ENCODE assay signal across 8 cellular contexts in genomic region chr3:156382458-156383346, GRCh38.
DNase-seq lines count a peak whose midpoint lies in the region; ATAC-seq, FAIRE-seq and TF ChIP-seq lines count a peak whose summit lies in the region.

No MANE protein-coding gene starts in this region.

- intact Hi-C loops in posterior vena cava (cut with DNase I): no loop called here

- H3K9me3 ChIP-seq in small intestine (ENCODE audit: control insufficient read depth, low read depth): no peaks in the 10 kb centered on the region

- H3K4me3 ChIP-seq in epithelial cell of proximal tubule (ENCODE audit: low read depth, low read length) (no peak overlapping the region), small intestine (ENCODE audit: low read depth in 1 of 2, low read length in 2 of 2) (no peak overlapping the region)

- WGBS in small intestine, 3 donors: 66 to 83% (median 67%) methylated on average over 9 of the region's 9 CpGs

- no peaks in the 10 kb centered on the region for H3K36me3 ChIP-seq in small intestine (ENCODE audit: control insufficient read depth in 2 of 2, insufficient read depth in 2 of 2, low read length in 2 of 2)

- H3K4me1 ChIP-seq in small intestine (ENCODE audit: control insufficient read depth in 2 of 2, insufficient read depth in 1 of 2, low read depth in 1 of 2, low read length in 1 of 2): no peaks in the 10 kb centered on the region

- no peak overlapping the region for H3K27ac ChIP-seq in small intestine (ENCODE audit: low read depth in 1 of 2, low read length in 1 of 2)

- H3K27me3 ChIP-seq in small intestine (ENCODE audit: control insufficient read depth in 2 of 2, insufficient read depth in 2 of 2, low read length in 2 of 2): no peaks in the 10 kb centered on the region

- in situ Hi-C loops in ACHN (cut with HindIII; ENCODE audit: low pct_ligation_motif_present, low pct_unique_long_range_greater_than_20kb, low sequenced_read_pairs): no loop called here

- peak; percentile 91 for TF ChIP-seq CTCF in epithelial cell of proximal tubule (conservative IDR thresholded peaks at IDR 0.05; ENCODE audit: low read depth, low read length)

- FAIRE-seq in RCC 7860 (lab: Jason Lieb, UNC) (peak; percentile 35), small intestine (lab: Jason Lieb, UNC) (no peak)

- peak; percentile 77 for ATAC-seq in HG02870 (IDR thresholded peaks at IDR 0.05; ENCODE audit: unreplicated experiment)

- peak; percentile 37 for DNase-seq in ACHN
- DNase-seq in ELR (ENCODE audit: low read depth): peak; percentile 66
- peak; percentile 22 for DNase-seq in RCC 7860 (ENCODE audit: low spot score)
- no peak for DNase-seq in epithelial cell of proximal tubule (ENCODE audit: low read depth)
- peak; percentile 36 for DNase-seq in small intestine
- no peak for DNase-seq in posterior vena cava (ENCODE audit: low spot score)
- no peak for DNase-seq in NCI-H226

Comparison
In these comparisons a context has a peak if more than half of its experiments do, and no peak if none do; other contexts are left out.
1. DNase-seq: peak in ACHN (single experiment), ELR (single experiment), RCC 7860 (single experiment) and small intestine (single experiment); none in epithelial cell of proximal tubule (single experiment), posterior vena cava (single experiment) and NCI-H226 (single experiment).